In the genomic region with DNA sequence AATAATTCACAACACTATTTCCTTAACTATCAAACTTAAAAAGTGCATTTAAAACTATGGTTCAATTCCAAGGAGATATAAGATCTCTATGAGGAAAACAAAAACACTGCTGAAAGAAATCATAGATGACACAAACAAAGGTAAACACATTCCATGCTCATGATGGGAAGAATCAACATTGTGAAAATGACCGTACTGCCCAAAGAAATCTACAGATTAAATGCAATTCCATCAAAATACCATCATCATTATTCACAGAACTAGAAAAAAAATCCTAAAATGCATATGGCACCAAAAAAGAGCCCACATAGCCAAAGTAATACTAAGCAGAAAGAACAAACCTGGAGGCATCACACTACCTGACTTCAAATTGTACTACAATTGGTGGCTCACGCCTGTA, we compare ENCODE assay signal across 19 cellular contexts.
"Had no signal": no experiment of that assay in that cellular context is flagged by ENCODE, and none has a peak within 500 bp of the region (broad histone marks: within the 10 kb centered on the region; RNA-seq: fewer than 3 reads in every experiment).

No MANE protein-coding gene starts in this region.

- H3K27me3 ChIP-seq: gastrocnemius medialis, neutrophil, ovary, right atrium auricular region, thyroid gland had no signal

- H3K9me3 ChIP-seq: gastrocnemius medialis, neutrophil, ovary, prostate gland, right atrium auricular region, thyroid gland had no signal

- H3K27ac ChIP-seq: neutrophil, ovary, prostate gland, right atrium auricular region, thyroid gland had no signal

- H3K4me3 ChIP-seq: gastrocnemius medialis, ovary, prostate gland, right atrium auricular region, thyroid gland had no signal

- H3K36me3 ChIP-seq: gastrocnemius medialis, neutrophil, ovary, prostate gland, right atrium auricular region, thyroid gland had no signal

- DNase-seq: activated CD4-positive, alpha-beta memory T cell treated with anti-CD3 and anti-CD28 coated beads, Interleukin-2, amount 10 ng/mL, durations not matched to agents 7 days and 5 days; activated CD4-positive, alpha-beta T cell treated with anti-CD3 and anti-CD28 coated beads for 48 hours; activated gamma-delta T cell; activated naive CD4-positive, alpha-beta T cell treated with anti-CD3 and anti-CD28 coated beads, Interleukin-2, amount 50 U/mL, for 16 hours; activated naive CD8-positive, alpha-beta T cell treated with anti-CD3 and anti-CD28 coated beads, Interleukin-2, amount 50 U/mL, for 24 hours; activated T-cell treated with anti-CD3 and anti-CD28 coated beads, Interleukin-2, amount 50 U/mL, for 72 hours; anterior cingulate cortex; caudate nucleus; effector CD4-positive, alpha-beta T cell; gastrocnemius medialis; hippocampal formation; ovary; stimulated activated CD4-positive, alpha-beta T cell treated with anti-CD3 and anti-CD28 coated beads, Interleukin-4, amount 100 ng/mL, for 24 hours; stimulated activated naive CD4-positive, alpha-beta T cell treated with Interleukin-2 at 50 U/mL for 16 hours; substantia nigra; thyroid gland had no signal

- H3K4me1 ChIP-seq: prostate gland had no signal
